Comparison of ENCODE assay signal across 9 cellular contexts in the genomic region with DNA sequence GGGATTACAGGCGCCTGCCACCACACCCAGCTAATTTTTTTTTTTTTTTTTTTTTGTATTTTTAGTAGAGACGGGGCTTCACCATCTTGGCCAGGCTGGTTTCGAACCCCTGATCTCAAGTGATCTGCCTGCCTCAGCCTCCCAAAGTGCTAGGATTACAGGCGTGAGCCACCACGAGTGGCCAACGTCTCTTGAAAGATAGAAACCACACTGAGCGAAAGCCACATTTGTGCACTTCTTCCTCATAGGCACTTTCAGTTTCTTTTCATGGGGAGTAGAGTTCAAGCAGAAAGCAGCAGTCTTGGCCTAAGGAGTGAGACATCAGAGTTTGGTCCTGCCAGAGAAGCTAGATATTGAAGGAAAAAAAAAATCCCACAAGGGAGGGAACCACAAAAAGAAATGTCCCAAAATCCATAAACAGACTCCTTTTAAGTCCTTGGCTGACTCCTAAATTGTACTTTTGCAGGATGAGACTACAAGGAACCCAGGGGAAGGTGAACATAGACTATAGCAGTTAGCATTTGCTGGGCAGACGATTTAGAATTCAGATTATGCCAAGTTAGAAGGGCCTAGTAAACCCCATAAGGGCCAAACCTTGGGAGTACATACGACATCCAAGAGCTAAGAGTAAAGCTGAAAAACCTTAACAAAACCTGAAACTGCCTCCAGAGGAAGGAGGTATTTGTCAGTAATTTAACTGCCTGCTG. TPM values are rescaled to one million over a fixed set of nuclear protein-coding genes. Genes with fewer than 3 reads are reported as not detected.
DNase-seq lines count a peak whose midpoint lies in the region; ATAC-seq and TF ChIP-seq lines count a peak whose summit lies in the region.
"Had no signal": no experiment of that assay in that cellular context is flagged by ENCODE, and none has a peak within 500 bp of the region (broad histone marks: within the 10 kb centered on the region; RNA-seq: fewer than 3 reads in every experiment).

No MANE protein-coding gene starts in this region.

- H3K4me1 ChIP-seq in left ventricle myocardium inferior (peaks cover 20% of the 10 kb centered on the region), HUES64 (ENCODE audit: insufficient read depth, low read length) (peaks cover 38% of the 10 kb centered on the region)

- H3K27ac ChIP-seq in left ventricle myocardium inferior (replicated peaks) (peak overlapping the region; percentile 58), HUES64 (ENCODE audit: low read depth, low read length) (peak overlapping the region; percentile 34; the same call in 1 of the 2 replicates)

- H3K36me3 Mint-ChIP-seq in type B pancreatic cell, result peaks cover 6% of the 10 kb centered on the region

- H3K36me3 ChIP-seq in left ventricle myocardium inferior (no peaks in the 10 kb centered on the region), HUES64 (ENCODE audit: insufficient read depth, low read length) (no peaks in the 10 kb centered on the region)
- H3K36me3 ChIP-seq: upper lobe of left lung had no signal

- H3K27me3 ChIP-seq in left ventricle myocardium inferior (ENCODE audit: low read depth) (no peaks in the 10 kb centered on the region), HUES64 (ENCODE audit: insufficient read depth, low read length) (no peaks in the 10 kb centered on the region)
- H3K27me3 ChIP-seq: upper lobe of left lung had no signal

- no peak overlapping the region for H3K9ac ChIP-seq in HUES64 (ENCODE audit: low read depth, low read length)

- H3K4me3 Mint-ChIP-seq in type B pancreatic cell, result no peak overlapping the region

- H3K27me3 Mint-ChIP-seq in type B pancreatic cell, result no peaks in the 10 kb centered on the region

- H3K4me1 Mint-ChIP-seq in type B pancreatic cell (ENCODE audit: unreplicated experiment), result peaks cover 6% of the 10 kb centered on the region

- TF ChIP-seq CTCF in left ventricle myocardium inferior (IDR thresholded peaks at IDR 0.05; ENCODE audit: borderline replicate concordance), result no peak
- TF ChIP-seq CTCF in type B pancreatic cell (conservative IDR thresholded peaks at IDR 0.05), result no peak

- no peak overlapping the region for H3K27ac Mint-ChIP-seq in type B pancreatic cell

- DNase-seq in left ventricle myocardium inferior (no peak), Right ventricle myocardium inferior (ENCODE audit: missing footprints) (no peak), type B pancreatic cell (ENCODE audit: extremely low spot score, unreplicated experiment) (no peak), AML-193 (lab: John Stamatoyannopoulos, UW) (no peak)
- DNase-seq in activated effector memory CD4-positive, alpha-beta T cell treated with Interleukin-2 at 50 U/mL for 16 hours, result peak; percentile 14
- DNase-seq in stimulated activated CD4-positive, alpha-beta T cell treated with anti-CD3 and anti-CD28 coated beads, Interleukin-12 subunit alpha, Interleukin-12 subunit beta, amount 100 ng/mL, for 4 hours, result peak; percentile 11

- H3K9me3 ChIP-seq in left ventricle myocardium inferior (replicated peaks), result no peaks in the 10 kb centered on the region
- no peaks in the 10 kb centered on the region for H3K9me3 ChIP-seq in HUES64 (ENCODE audit: insufficient read depth, low read depth, low read length)
- H3K9me3 ChIP-seq: upper lobe of left lung had no signal

- H3K9me3 Mint-ChIP-seq in type B pancreatic cell, result no peaks in the 10 kb centered on the region

- no peak overlapping the region for H3K4me3 ChIP-seq in left ventricle myocardium inferior
- H3K4me3 ChIP-seq in HUES64 (ENCODE audit: low read length), result no peak overlapping the region
- H3K4me3 ChIP-seq: upper lobe of left lung had no signal

- ATAC-seq in Right ventricle myocardium inferior (no peak), HG02588 (IDR thresholded peaks at IDR 0.05; ENCODE audit: unreplicated experiment) (no peak)

- intact Hi-C loops in left ventricle myocardium inferior (cut with micrococcal nuclease), result no loop called here
- intact Hi-C loops in Right ventricle myocardium inferior (cut with DNase I), result no loop called here

- 89% methylated on average over 8 of the region's 9 CpGs for WGBS in HUES64

RNA-seq across cellular contexts. Expression of a gene that starts 43.9 kb away (rescaled TPM):
- total RNA-seq in left ventricle myocardium inferior (8.7 TPM), Right ventricle myocardium inferior (8.9 TPM), type B pancreatic cell (ENCODE audit: low replicate concordance) (4.6 and 17.8 TPM in 2 replicates)
- polyA plus RNA-seq in HUES64 (2013, experiment 1 of 2), result 13.3 TPM
- 16.5 TPM for polyA plus RNA-seq in HUES64 (2013, experiment 2 of 2)

RNA-seq across cellular contexts. Expression of a gene that starts 55.9 kb away (rescaled TPM):
- total RNA-seq in left ventricle myocardium inferior, result 5.4 TPM
- total RNA-seq in Right ventricle myocardium inferior, result 5.5 TPM
- polyA plus RNA-seq in HUES64 (2013, experiment 1 of 2), result 6.8 TPM
- 8.8 TPM for polyA plus RNA-seq in HUES64 (2013, experiment 2 of 2)
- total RNA-seq in type B pancreatic cell (ENCODE audit: low replicate concordance), result 1.9 and 11.7 TPM in 2 replicates

Comparison
In these comparisons a context has a peak if more than half of its experiments do, and no peak if none do; other contexts are left out.
1. DNase-seq: peak in activated effector memory CD4-positive, alpha-beta T cell treated with Interleukin-2 at 50 U/mL for 16 hours (single experiment) and stimulated activated CD4-positive, alpha-beta T cell treated with anti-CD3 and anti-CD28 coated beads, Interleukin-12 subunit alpha, Interleukin-12 subunit beta, amount 100 ng/mL, for 4 hours (single experiment); none in left ventricle myocardium inferior (single experiment), Right ventricle myocardium inferior (single experiment), type B pancreatic cell (single experiment) and AML-193 (0 of 2).